In genomic region chr2:72830273-72830672, GRCh38 we compare ENCODE assay signal across 33 cellular contexts. TPM values are rescaled to one million over a fixed set of nuclear protein-coding genes. Genes with fewer than 3 reads are reported as not detected.
A peak's percentile ranks its signal among the peaks of the same experiment; 100 is the strongest.
DNase-seq lines count a peak whose midpoint lies in the region; ATAC-seq, FAIRE-seq and TF ChIP-seq lines count a peak whose summit lies in the region.
"Had no signal": no experiment of that assay in that cellular context is flagged by ENCODE, and none has a peak within 500 bp of the region (broad histone marks: within the 10 kb centered on the region; RNA-seq: fewer than 3 reads in every experiment).

No MANE protein-coding gene starts in this region.

- no peaks in the 10 kb centered on the region; a peak in 1 of 4 replicates for H3K27me3 ChIP-seq in GM12878 (replicated peaks in 1 of 2; ENCODE audit: control insufficient read depth in 2 of 2, insufficient read depth in 2 of 2, low read length in 1 of 2)
- H3K27me3 ChIP-seq: brain microvascular endothelial cell, esophagus muscularis mucosa, neural progenitor cell had no signal

- no peaks in the 10 kb centered on the region for H3K36me3 ChIP-seq in GM12878 (ENCODE audit: control insufficient read depth in 2 of 2, insufficient read depth in 2 of 2, low read length in 1 of 2)
- H3K36me3 ChIP-seq: brain microvascular endothelial cell, esophagus muscularis mucosa, neural progenitor cell had no signal

- H3K79me2 ChIP-seq in GM12878 (ENCODE audit: control insufficient read depth, insufficient read depth, low read length) = no peaks in the 10 kb centered on the region

- in situ Hi-C loops in GM12878 (cut with MboI) = no loop called here

- H3K9me3 ChIP-seq in GM12878 (replicated peaks; ENCODE audit: control insufficient read depth, insufficient read depth, low read length) = no peaks in the 10 kb centered on the region
- H3K9me3 ChIP-seq: esophagus muscularis mucosa had no signal

- TF ChIP-seq CTCF in activated CD8-positive, alpha-beta T cell treated with anti-CD3 and anti-CD28 coated beads for 36 hours (IDR thresholded peaks at IDR 0.05) = no peak
- TF ChIP-seq CTCF in GM12878 (IDR thresholded peaks at IDR 0.05 in 2 of 3, conservative IDR thresholded peaks at IDR 0.05 in 1 of 3; ENCODE audit: control insufficient read depth in 2 of 3, extremely low read depth in 1 of 3, insufficient read depth in 1 of 3, low read depth in 3 of 3, low read length in 3 of 3) = no peak

- intact Hi-C loops in activated CD8-positive, alpha-beta T cell treated with anti-CD3 and anti-CD28 coated beads for 36 hours (cut with micrococcal nuclease) = no loop called here
- intact Hi-C loops in GM12878 (cut with micrococcal nuclease; ENCODE audit: unreplicated experiment) = no loop called here

- no peak overlapping the region for H3K9ac ChIP-seq in GM12878 (ENCODE audit: control insufficient read depth, insufficient read depth, low read length)
- H3K9ac ChIP-seq: neural progenitor cell, parathyroid adenoma had no signal

- H3K27ac ChIP-seq in GM12878 (ENCODE audit: control insufficient read depth, insufficient read depth) = no peak overlapping the region
- H3K27ac ChIP-seq: brain microvascular endothelial cell, esophagus muscularis mucosa, neural progenitor cell, parathyroid adenoma had no signal

- no peak for DNase-seq in activated CD8-positive, alpha-beta T cell treated with anti-CD3 and anti-CD28 coated beads, Interleukin-2, amount 10 ng/mL, durations not matched to agents 7 days and 5 days
- no peak for DNase-seq in activated CD8-positive, alpha-beta T cell treated with anti-CD3 and anti-CD28 coated beads for 36 hours
- DNase-seq in GM12878 (ENCODE audit: low read depth, low spot score) (no peak), DMS79 treated with DMSO at 0.1 percent for 48 hours (lab: John Stamatoyannopoulos, UW) (no peak), NCI-H187 treated with DMSO at 0.1 percent for 48 hours (lab: John Stamatoyannopoulos, UW) (no peak)
- DNase-seq: activated CD4-positive, alpha-beta T cell treated with anti-CD3 and anti-CD28 coated beads for 1 hour; activated naive CD4-positive, alpha-beta T cell treated with anti-CD3 and anti-CD28 coated beads for 36 hours; activated T-cell treated with anti-CD3 and anti-CD28 coated beads, Interleukin-2, amount 50 U/mL, for 48 hours; amygdala; brain microvascular endothelial cell; foreskin fibroblast; GOT3; HFFc6; Kasumi-1; left ventricle myocardium superior; NCI-H1436; NCI-H2081 treated with DMSO at 0.1 percent for 48 hours; NCI-H226; SHP77 treated with DMSO at 0.1 percent for 48 hours; small intestine; stimulated activated naive CD4-positive, alpha-beta T cell had no signal

- no peak for TF ChIP-seq EP300 in GM12878 (IDR thresholded peaks at IDR 0.05; ENCODE audit: borderline replicate concordance in 1 of 2, control insufficient read depth in 1 of 2, low read depth in 2 of 2, low read length in 2 of 2)

- no peak for TF ChIP-seq POLR2A in GM12878 (IDR thresholded peaks at IDR 0.05; ENCODE audit: low read depth, low read length)

- no peaks in the 10 kb centered on the region for H3K9me3 Mint-ChIP-seq in activated CD8-positive, alpha-beta T cell treated with anti-CD3 and anti-CD28 coated beads, Interleukin-2, amount 10 ng/mL, durations not matched to agents 7 days and 5 days (ENCODE audit: insufficient read depth)
- no peaks in the 10 kb centered on the region for H3K9me3 Mint-ChIP-seq in activated CD8-positive, alpha-beta T cell treated with anti-CD3 and anti-CD28 coated beads for 36 hours
- H3K9me3 Mint-ChIP-seq: activated naive CD4-positive, alpha-beta T cell treated with anti-CD3 and anti-CD28 coated beads for 36 hours; CD4-positive, CD25-positive, alpha-beta regulatory T cell; HFFc6; neural progenitor cell had no signal

- 20% methylated on average over 3 of the region's 3 CpGs for WGBS in GM12878 (ENCODE audit: insufficient coverage, insufficient replicate concordance, low lambda C conversion rate, missing lambda C conversion rate)

- no peak overlapping the region for H3K4me3 ChIP-seq in GM12878
- H3K4me3 ChIP-seq: esophagus muscularis mucosa, neural progenitor cell had no signal

- H3K4me2 ChIP-seq in GM12878 (ENCODE audit: control insufficient read depth, insufficient read depth) = peak overlapping the region; percentile 44; the same call in 1 of the 2 replicates
- H3K4me2 ChIP-seq: neural progenitor cell had no signal

- TF ChIP-seq RAD21 in GM12878 (IDR thresholded peaks at IDR 0.05; ENCODE audit: insufficient read depth, low read depth, low read length) = no peak

- H2AFZ ChIP-seq in GM12878 (ENCODE audit: control insufficient read depth, low read depth, low read length) = no peak overlapping the region
- H2AFZ ChIP-seq: neural progenitor cell, parathyroid adenoma had no signal

- CTCF ChIA-PET in activated CD8-positive, alpha-beta T cell treated with anti-CD3 and anti-CD28 coated beads, Interleukin-2, amount 10 ng/mL, durations not matched to agents 7 days and 5 days (lab: Charles Lee) = no interaction called here
- CTCF ChIA-PET in activated CD8-positive, alpha-beta T cell treated with anti-CD3 and anti-CD28 coated beads for 36 hours (lab: Charles Lee) = interaction anchor here (1.8 to 2.5 kb wide), 2 partner anchors 29 to 33 kb away, joined by 7 to 8 read pairs; no protein-coding TSS in a partner anchor
- CTCF ChIA-PET in GM12878 (lab: Yijun Ruan, JAX) = interaction anchor here (1.8 to 4.6 kb wide), 2 partner anchors 32 to 36 kb away, joined by 3 to 17 read pairs; no protein-coding TSS in a partner anchor

- FAIRE-seq in GM12878 (lab: Jason Lieb, UNC) = no peak
- FAIRE-seq: A204.1, D721Med, HepG2, islet of Langerhans, RCC 7860, small intestine had no signal

- RAD21 ChIA-PET in GM12878 (lab: Charles Lee; ENCODE audit: unreplicated experiment) = no interaction called here

- ATAC-seq in activated CD8-positive, alpha-beta T cell treated with anti-CD3 and anti-CD28 coated beads, Interleukin-2, amount 10 ng/mL, durations not matched to agents 7 days and 5 days = no peak
- ATAC-seq in activated CD8-positive, alpha-beta T cell treated with anti-CD3 and anti-CD28 coated beads for 36 hours = no peak
- peak; percentile 35 for ATAC-seq in GM21381 (IDR thresholded peaks at IDR 0.05; ENCODE audit: unreplicated experiment)
- ATAC-seq in HG03521 (IDR thresholded peaks at IDR 0.05; ENCODE audit: unreplicated experiment) = peak; percentile 34
- ATAC-seq in GM12878 = peak; percentile 38
- ATAC-seq in HG03095 (IDR thresholded peaks at IDR 0.05; ENCODE audit: unreplicated experiment) = no peak
- ATAC-seq: HepG2, left ventricle myocardium superior had no signal

- SMC1A ChIA-PET in GM12878 (lab: Charles Lee; ENCODE audit: uncharacterized antibody, unreplicated experiment) = no interaction called here

- POLR2A ChIA-PET in activated CD8-positive, alpha-beta T cell treated with anti-CD3 and anti-CD28 coated beads, Interleukin-2, amount 10 ng/mL, durations not matched to agents 7 days and 5 days (lab: Charles Lee) = no interaction called here
- POLR2A ChIA-PET in activated CD8-positive, alpha-beta T cell treated with anti-CD3 and anti-CD28 coated beads for 36 hours (lab: Charles Lee) = no interaction called here
- POLR2A ChIA-PET in GM12878 (lab: Charles Lee) = no interaction called here

- H3K4me1 Mint-ChIP-seq in activated CD8-positive, alpha-beta T cell treated with anti-CD3 and anti-CD28 coated beads, Interleukin-2, amount 10 ng/mL, durations not matched to agents 7 days and 5 days (ENCODE audit: low read depth) = peaks cover 58% of the 10 kb centered on the region
- H3K4me1 Mint-ChIP-seq in activated CD8-positive, alpha-beta T cell treated with anti-CD3 and anti-CD28 coated beads for 36 hours (ENCODE audit: low read depth) = peaks cover 12% of the 10 kb centered on the region

- peak overlapping the region; percentile 49 for H3K4me3 Mint-ChIP-seq in activated CD8-positive, alpha-beta T cell treated with anti-CD3 and anti-CD28 coated beads, Interleukin-2, amount 10 ng/mL, durations not matched to agents 7 days and 5 days
- no peak overlapping the region for H3K4me3 Mint-ChIP-seq in activated CD8-positive, alpha-beta T cell treated with anti-CD3 and anti-CD28 coated beads for 36 hours
- H3K4me3 Mint-ChIP-seq: activated naive CD4-positive, alpha-beta T cell treated with anti-CD3 and anti-CD28 coated beads for 36 hours; HFFc6; neural progenitor cell had no signal

- no peaks in the 10 kb centered on the region for H4K20me1 ChIP-seq in GM12878 (ENCODE audit: control insufficient read depth, insufficient read depth)

- H3K4me1 ChIP-seq in GM12878 (ENCODE audit: control insufficient read depth, insufficient read depth, low read length) = peaks cover 15% of the 10 kb centered on the region
- H3K4me1 ChIP-seq: neural progenitor cell, parathyroid adenoma had no signal

- H3K27me3 Mint-ChIP-seq in activated CD8-positive, alpha-beta T cell treated with anti-CD3 and anti-CD28 coated beads, Interleukin-2, amount 10 ng/mL, durations not matched to agents 7 days and 5 days (ENCODE audit: low read depth) = peaks cover 4% of the 10 kb centered on the region
- peaks cover 4% of the 10 kb centered on the region for H3K27me3 Mint-ChIP-seq in activated CD8-positive, alpha-beta T cell treated with anti-CD3 and anti-CD28 coated beads for 36 hours

- BruUV-seq in GM12878 (replicated peaks; lab: Mats Ljungman, UMichigan) = no TSS peak

- peak overlapping the region; percentile 86 for H3K27ac Mint-ChIP-seq in activated CD8-positive, alpha-beta T cell treated with anti-CD3 and anti-CD28 coated beads, Interleukin-2, amount 10 ng/mL, durations not matched to agents 7 days and 5 days
- no peak overlapping the region for H3K27ac Mint-ChIP-seq in activated CD8-positive, alpha-beta T cell treated with anti-CD3 and anti-CD28 coated beads for 36 hours
- H3K27ac Mint-ChIP-seq: activated naive CD4-positive, alpha-beta T cell treated with anti-CD3 and anti-CD28 coated beads for 36 hours; HFFc6; neural progenitor cell had no signal

- H3K36me3 Mint-ChIP-seq in activated CD8-positive, alpha-beta T cell treated with anti-CD3 and anti-CD28 coated beads, Interleukin-2, amount 10 ng/mL, durations not matched to agents 7 days and 5 days (ENCODE audit: low read depth) = peaks cover 1% of the 10 kb centered on the region
- H3K36me3 Mint-ChIP-seq in activated CD8-positive, alpha-beta T cell treated with anti-CD3 and anti-CD28 coated beads for 36 hours (ENCODE audit: low read depth) = no peaks in the 10 kb centered on the region
- H3K36me3 Mint-ChIP-seq: CD4-positive, CD25-positive, alpha-beta regulatory T cell; neural progenitor cell had no signal

RNA-seq across cellular contexts. Expression of gene EXOC6B, which starts 4.4 kb away (rescaled TPM):
- total RNA-seq in activated CD8-positive, alpha-beta T cell treated with anti-CD3 and anti-CD28 coated beads, Interleukin-2, amount 10 ng/mL, durations not matched to agents 7 days and 5 days = 10 to 100 TPM; 17.8 to 18.8 TPM
- 1 to 10 TPM; 6.2 to 8.3 TPM for total RNA-seq in activated CD8-positive, alpha-beta T cell treated with anti-CD3 and anti-CD28 coated beads for 36 hours
- 10.1 and 10.5 TPM in 2 replicates for total RNA-seq in GM12878 (2013; cell fraction: nucleolus; rRNA removed)
- total RNA-seq in GM12878 (2014; rRNA removed) (1.1 and 1.3 TPM in 2 replicates), GM12878 (2014; rRNA removed; fragmentation: Illumina TruSeq; extraction: Trizol) (1.1 TPM in 2 replicates), GM12878 (2021) (1.8 and 2.3 TPM in 2 replicates)
- polyA plus RNA-seq in GM12878 (2011; ENCODE audit: low read depth) = 0.89 TPM
- polyA plus RNA-seq in GM12878 (2011; rRNA removed) (2.2 and 2.3 TPM in 2 replicates), GM12878 (2014; fragmentation: Illumina TruSeq; extraction: Trizol) (1.1 and 1.2 TPM in 2 replicates), GM12878 (2014; fragmentation: Nextera tagmentation; extraction: Ambion mirVana) (under 1 TPM; 0.23 to 0.27 TPM), GM12878 (2014; rRNA removed) (0.72 and 2.1 TPM in 2 replicates), GM12878 (2016; fragmentation: Nextera tagmentation; extraction: Ambion mirVana) (1 to 10 TPM; 1.2 to 1.5 TPM)
- polyA plus RNA-seq in GM12878 (2011; cell fraction: cytosol; rRNA removed) = 1.3 and 2.3 TPM in 2 replicates
- 2.2 and 3.6 TPM in 2 replicates for polyA plus RNA-seq in GM12878 (2011; cell fraction: nucleus; rRNA removed)
- 1.2 and 1.4 TPM in 2 replicates for polyA plus RNA-seq in GM12878 (2012)
- 4.9 and 5.2 TPM in 2 replicates for polyA minus RNA-seq in GM12878 (2011; rRNA and poly(A)+ RNA removed)
- polyA minus RNA-seq in GM12878 (2011; cell fraction: cytosol; rRNA and poly(A)+ RNA removed) = 3.1 and 3.4 TPM in 2 replicates
- 3.3 and 5.0 TPM in 2 replicates for polyA minus RNA-seq in GM12878 (2011; cell fraction: nucleus; rRNA and poly(A)+ RNA removed)

RNA-seq across cellular contexts. Expression of gene SPR, which starts 56.9 kb away (rescaled TPM):
- total RNA-seq in activated CD8-positive, alpha-beta T cell treated with anti-CD3 and anti-CD28 coated beads, Interleukin-2, amount 10 ng/mL, durations not matched to agents 7 days and 5 days = under 1 TPM; 0.65 to 0.79 TPM
- total RNA-seq in activated CD8-positive, alpha-beta T cell treated with anti-CD3 and anti-CD28 coated beads for 36 hours = 1 to 10 TPM; 7.8 to 9.4 TPM
- total RNA-seq in GM12878 (2013; cell fraction: nucleolus; rRNA removed) = 0.78 and 1.1 TPM in 2 replicates
- total RNA-seq in GM12878 (2014; rRNA removed) (3.6 and 4.1 TPM in 2 replicates), GM12878 (2014; rRNA removed; fragmentation: Illumina TruSeq; extraction: Trizol) (1.8 and 2.0 TPM in 2 replicates), GM12878 (2021) (2.9 TPM in 2 replicates)
- polyA plus RNA-seq in GM12878 (2011; ENCODE audit: low read depth) = 0.49 TPM
- polyA plus RNA-seq in GM12878 (2011; rRNA removed) (6.3 and 7.8 TPM in 2 replicates), GM12878 (2014; fragmentation: Illumina TruSeq; extraction: Trizol) (1.1 and 1.8 TPM in 2 replicates), GM12878 (2014; fragmentation: Nextera tagmentation; extraction: Ambion mirVana) (1 to 10 TPM in 1 of 2 experiments, under 1 TPM in 1; 0.68 to 1.3 TPM), GM12878 (2014; rRNA removed) (2.1 and 2.4 TPM in 2 replicates), GM12878 (2016; fragmentation: Nextera tagmentation; extraction: Ambion mirVana) (1 to 10 TPM; 4.3 to 6.4 TPM)
- polyA plus RNA-seq in GM12878 (2011; cell fraction: cytosol; rRNA removed) = 8.7 and 9.6 TPM in 2 replicates
- 5.0 and 5.3 TPM in 2 replicates for polyA plus RNA-seq in GM12878 (2011; cell fraction: nucleus; rRNA removed)
- 1.1 and 1.8 TPM in 2 replicates for polyA plus RNA-seq in GM12878 (2012)
- 3.9 and 5.2 TPM in 2 replicates for polyA minus RNA-seq in GM12878 (2011; rRNA and poly(A)+ RNA removed)
- 1.6 and 4.1 TPM in 2 replicates for polyA minus RNA-seq in GM12878 (2011; cell fraction: cytosol; rRNA and poly(A)+ RNA removed)
- polyA minus RNA-seq in GM12878 (2011; cell fraction: nucleus; rRNA and poly(A)+ RNA removed) = 1.1 and 2.1 TPM in 2 replicates
- total RNA-seq: CD4-positive, CD25-positive, alpha-beta regulatory T cell had no signal

Comparison
In these comparisons a context has a peak if more than half of its experiments do, and no peak if none do; other contexts are left out.
1. ATAC-seq: peak in GM21381 (single experiment), HG03521 (single experiment) and GM12878 (single experiment); none in activated CD8-positive, alpha-beta T cell treated with anti-CD3 and anti-CD28 coated beads, Interleukin-2, amount 10 ng/mL, durations not matched to agents 7 days and 5 days (single experiment), activated CD8-positive, alpha-beta T cell treated with anti-CD3 and anti-CD28 coated beads for 36 hours (single experiment) and HG03095 (single experiment).